ENCODE assay signal across 8 cellular contexts in genomic region chr2:161488131-161488699, GRCh38.
"Had no signal": no experiment of that assay in that cellular context is flagged by ENCODE, and none has a peak within 500 bp of the region (broad histone marks: within the 10 kb centered on the region; RNA-seq: fewer than 3 reads in every experiment).

No MANE protein-coding gene starts in this region.

- DNase-seq: GM23248, GOT3, H7, H9, HCEC 1CT, HFFc6 had no signal

- H3K27ac Mint-ChIP-seq: GM23338, H9, HFFc6 had no signal

- H2AFZ ChIP-seq: GM23248, GM23338 had no signal

- H3K4me3 ChIP-seq: GM23248, GM23338, HAP-1 had no signal

- H3K9ac ChIP-seq: GM23248 had no signal

- H3K27ac ChIP-seq: GM23248 had no signal

- H3K4me1 ChIP-seq: HAP-1 had no signal

- H3K36me3 ChIP-seq: HAP-1 had no signal

- H3K9me3 ChIP-seq: HAP-1 had no signal

- H3K4me2 ChIP-seq: GM23338 had no signal

- H3K4me3 Mint-ChIP-seq: GM23338, H9, HFFc6 had no signal

- H3K4me1 Mint-ChIP-seq: GM23338, H9 had no signal

- H3K9me3 Mint-ChIP-seq: GM23338, H9 had no signal
